8 cellular contexts compared by ENCODE assay signal in genomic region chr16:3065069-3065741, GRCh38. TPM values are rescaled to one million over a fixed set of nuclear protein-coding genes. Genes with fewer than 3 reads are reported as not detected.
DNase-seq lines count a peak whose midpoint lies in the region; ATAC-seq and TF ChIP-seq lines count a peak whose summit lies in the region.

IL32 (plus strand) TSS chr16:3065640; CDS start chr16:3065812, 172 bp downstream.

- TF ChIP-seq RAD21 in SK-N-SH (IDR thresholded peaks at IDR 0.05; ENCODE audit: low read length), result no peak

- H3K9me3 ChIP-seq in SK-N-SH (no peaks in the 10 kb centered on the region), ascending aorta (no peaks in the 10 kb centered on the region)

- CTCF ChIA-PET in SK-N-SH (lab: Yijun Ruan, JAX), result interaction anchor here (1.0 to 3.9 kb wide), 5 partner anchors 15 to 36 kb away, joined by 3 to 26 read pairs (median 3); no protein-coding TSS in a partner anchor

- H2AFZ ChIP-seq in SK-N-SH (ENCODE audit: low read depth), result peak within 1 kb of the TSS; percentile 80

- peak within 1 kb of the TSS; percentile 59 for H3K9ac ChIP-seq in SK-N-SH

- H3K36me3 ChIP-seq in SK-N-SH (replicated peaks in 1 of 2; ENCODE audit: control insufficient read depth in 1 of 2, insufficient read depth in 2 of 2, low read length in 1 of 2) (no peaks in the 10 kb centered on the region), ascending aorta (no peaks in the 10 kb centered on the region)

- no peaks in the 10 kb centered on the region for H3K27me3 ChIP-seq in SK-N-SH (ENCODE audit: insufficient read depth)
- H3K27me3 ChIP-seq in ascending aorta, result no peaks in the 10 kb centered on the region

- intact Hi-C loops in ascending aorta (cut with DNase I), result no loop called here

- no peak for TF ChIP-seq EP300 in SK-N-SH (IDR thresholded peaks at IDR 0.05; ENCODE audit: borderline replicate concordance in 1 of 2, low read depth in 1 of 2, low read length in 1 of 2)

- no peaks in the 10 kb centered on the region for H3K9me2 ChIP-seq in SK-N-SH

- DNase-seq in GM04504 (ENCODE audit: low read depth) (peak; percentile 46), SK-N-SH (no peak), ascending aorta (ENCODE audit: low spot score in 2 of 2) (peak in 1 of 2 donors; percentile 83), left kidney (ENCODE audit: low read depth, low spot score) (peak; percentile 64), COR-L47 (lab: John Stamatoyannopoulos, UW) (no peak)
- peak; percentile 44 to 58 for DNase-seq in stimulated activated CD8-positive, alpha-beta memory T cell treated with anti-CD3 and anti-CD28 coated beads, Interleukin-15, amount 100 ng/mL, for 4 hours (ENCODE audit: low read depth in 2 of 2)

- TF ChIP-seq CTCF in SK-N-SH (IDR thresholded peaks at IDR 0.05) (no peak), ascending aorta (IDR thresholded peaks at IDR 0.05) (no peak)

- POLR2A ChIA-PET in SK-N-SH (lab: Yijun Ruan, JAX), result no interaction called here

- H3F3A ChIP-seq in SK-N-SH (replicated peaks; ENCODE audit: insufficient read depth), result no peaks in the 10 kb centered on the region

- H3K4me1 ChIP-seq in SK-N-SH (ENCODE audit: control insufficient read depth in 1 of 2, insufficient read depth in 2 of 2, low read depth in 1 of 2, low read length in 1 of 2) (no peaks in the 10 kb centered on the region; a peak in 1 of 4 replicates), ascending aorta (peaks cover 0 to 5% of the 10 kb centered on the region in 2 donors)

- H3K4me3 ChIP-seq in SK-N-SH (ENCODE audit: low read depth in 2 of 2, low read length in 1 of 2) (peak within 1 kb of the TSS in 1 of 2 experiments; percentile 50; a peak in 1 of 4 replicates), ascending aorta (peak within 1 kb of the TSS in 1 of 2 donors; percentile 45)

- WGBS in SK-N-SH (ENCODE audit: low lambda C conversion rate), result 48% methylated on average over 11 of the region's 13 CpGs

- peak within 1 kb of the TSS; percentile 46; the same call in 1 of the 2 replicates for H3K4me2 ChIP-seq in SK-N-SH

- ATAC-seq in GM19455 (IDR thresholded peaks at IDR 0.05; ENCODE audit: unreplicated experiment) (no peak), GM18873 (IDR thresholded peaks at IDR 0.05; ENCODE audit: low FRiP score, unreplicated experiment) (no peak)

- H3K27ac ChIP-seq in SK-N-SH (ENCODE audit: low read depth in 2 of 2, low read length in 1 of 2), result no peak within 1 kb of the TSS
- peak within 1 kb of the TSS; percentile 19 to 29 for H3K27ac ChIP-seq in ascending aorta

- H4K20me1 ChIP-seq in SK-N-SH (ENCODE audit: insufficient read depth), result no peaks in the 10 kb centered on the region

- no peaks in the 10 kb centered on the region for H3K79me2 ChIP-seq in SK-N-SH (ENCODE audit: insufficient read depth)

TF ChIP-seq in SK-N-SH, 30 proteins besides CTCF, POLR2A, EP300 and RAD21:
- no peak for TF ChIP-seq TEAD4 (IDR thresholded peaks at IDR 0.05; ENCODE audit: borderline replicate concordance, insufficient read depth)
- TF ChIP-seq TCF12 (IDR thresholded peaks at IDR 0.05), result 0 out of 2 replicates have a peak, but pooled peaks have one; percentile 25

RNA-seq across cellular contexts. Expression of gene IL32, which starts in this region (rescaled TPM):
- polyA plus RNA-seq in SK-N-SH (2012; rRNA removed), result 26.4 and 34.7 TPM in 2 replicates
- polyA plus RNA-seq in SK-N-SH (2012; cell fraction: cytosol; rRNA removed), result 21.8 and 21.9 TPM in 2 replicates
- polyA plus RNA-seq in SK-N-SH (2012; cell fraction: nucleus; rRNA removed), result 39.1 and 47.2 TPM in 2 replicates
- 139 TPM for total RNA-seq in ascending aorta

Comparison
In these comparisons a context has a peak if more than half of its experiments do, and no peak if none do; other contexts are left out.
1. DNase-seq: peak in GM04504 (single experiment), left kidney (single experiment) and stimulated activated CD8-positive, alpha-beta memory T cell treated with anti-CD3 and anti-CD28 coated beads, Interleukin-15, amount 100 ng/mL, for 4 hours (2 of 2); none in SK-N-SH (single experiment) and COR-L47 (single experiment).
2. H3K27ac ChIP-seq: peak in ascending aorta (2 of 2); none in SK-N-SH (0 of 2).